Comparison of ENCODE assay signal across 16 cellular contexts in genomic region chr1:231508941-231509340, GRCh38.
"Had no signal": no experiment of that assay in that cellular context is flagged by ENCODE, and none has a peak within 500 bp of the region (broad histone marks: within the 10 kb centered on the region; RNA-seq: fewer than 3 reads in every experiment).

No MANE protein-coding gene starts in this region.

- H3K36me3 ChIP-seq: esophagus squamous epithelium, heart left ventricle, left ventricle myocardium inferior, neutrophil, right lobe of liver, upper lobe of right lung had no signal

- H3K9me3 ChIP-seq: esophagus squamous epithelium, heart left ventricle, left ventricle myocardium inferior, neutrophil, right lobe of liver, upper lobe of right lung had no signal

- DNase-seq: activated CD4-positive, alpha-beta memory T cell treated with anti-CD3 and anti-CD28 coated beads, Interleukin-2, amount 10 ng/mL, durations not matched to agents 7 days and 5 days; activated CD4-positive, alpha-beta T cell treated with anti-CD3 and anti-CD28 coated beads for 36 hours; aorta; dorsolateral prefrontal cortex; esophagus squamous epithelium; heart left ventricle; left ventricle myocardium inferior; mesendoderm; right lobe of liver; stimulated activated CD4-positive, alpha-beta T cell treated with anti-CD3 and anti-CD28 coated beads, Interleukin-2, amount 100 ng/mL, for 24 hours; stimulated activated naive CD4-positive, alpha-beta T cell; T-helper 9 cell; upper lobe of right lung had no signal

- H3K4me3 ChIP-seq: dorsolateral prefrontal cortex, esophagus squamous epithelium, heart left ventricle, left ventricle myocardium inferior, right lobe of liver, upper lobe of right lung had no signal

- H3K4me1 ChIP-seq: left ventricle myocardium inferior, right lobe of liver, upper lobe of right lung had no signal

- FAIRE-seq: bronchial epithelial cell, keratinocyte had no signal

- H3K27me3 ChIP-seq: dorsolateral prefrontal cortex, esophagus squamous epithelium, heart left ventricle, neutrophil, right lobe of liver, upper lobe of right lung had no signal

- H3K27ac ChIP-seq: dorsolateral prefrontal cortex, heart left ventricle, left ventricle myocardium inferior, neutrophil, right lobe of liver, upper lobe of right lung had no signal
